36 cellular contexts compared by ENCODE assay signal in genomic region chr5:111962906-111963305, GRCh38.
"Had no signal": no experiment of that assay in that cellular context is flagged by ENCODE, and none has a peak within 500 bp of the region (broad histone marks: within the 10 kb centered on the region; RNA-seq: fewer than 3 reads in every experiment).

No MANE protein-coding gene starts in this region.

- H3K27ac ChIP-seq: ascending aorta, breast epithelium, coronary artery, dorsolateral prefrontal cortex, esophagus muscularis mucosa, foreskin keratinocyte, gastrocnemius medialis, heart left ventricle, WERI-Rb-1 had no signal

- H3K9me3 Mint-ChIP-seq: activated B cell treated with CpG ODN at 0.5 μM for 24 hours; activated CD4-positive, alpha-beta memory T cell treated with anti-CD3 and anti-CD28 coated beads, Interleukin-2, amount 10 ng/mL, durations not matched to agents 7 days and 5 days; activated CD4-positive, alpha-beta T cell treated with anti-CD3 and anti-CD28 coated beads, Interleukin-2, amount 10 ng/mL, durations not matched to agents 7 days and 5 days; activated naive CD4-positive, alpha-beta T cell treated with anti-CD3 and anti-CD28 coated beads, Interleukin-2, amount 10 ng/mL, durations not matched to agents 7 days and 5 days; activated naive CD4-positive, alpha-beta T cell treated with anti-CD3 and anti-CD28 coated beads, Interleukin-2, amount 50 U/mL, for 72 hours; activated naive CD8-positive, alpha-beta T cell treated with anti-CD3 and anti-CD28 coated beads, Interleukin-2, amount 10 ng/mL, durations not matched to agents 7 days and 5 days; activated T-cell treated with anti-CD3 and anti-CD28 coated beads, Interleukin-2, amount 50 U/mL, for 24 hours; activated T-cell treated with anti-CD3 and anti-CD28 coated beads, Interleukin-2, amount 50 U/mL, for 72 hours; dendritic cell treated with granulocyte-macrophage colony-stimulating factor and Interleukin-4, amounts not matched to agents 40 ng/mL and 50 ng/mL, for 4 days; effector memory CD8-positive, alpha-beta T cell; T-helper 2 cell treated with Interferon-gamma antibody and Interleukin-4, amounts not matched to agents 5 μg/mL and 100 μg/mL, for 36 hours had no signal

- ATAC-seq: activated CD4-positive, CD25-positive, alpha-beta regulatory T cell treated with anti-CD3 and anti-CD28 coated beads, Interleukin-2, amount 50 U/mL, for 24 hours; activated naive CD4-positive, alpha-beta T cell treated with anti-CD3 and anti-CD28 coated beads, Interleukin-2, amount 50 U/mL, for 72 hours; activated T-cell treated with anti-CD3 and anti-CD28 coated beads, Interleukin-2, amount 50 U/mL, for 72 hours; effector memory CD8-positive, alpha-beta T cell; foreskin keratinocyte; gastrocnemius medialis; heart left ventricle; T-helper 17 cell had no signal

- H3K4me1 Mint-ChIP-seq: activated CD4-positive, alpha-beta memory T cell treated with anti-CD3 and anti-CD28 coated beads, Interleukin-2, amount 10 ng/mL, durations not matched to agents 7 days and 5 days; activated CD4-positive, alpha-beta T cell treated with anti-CD3 and anti-CD28 coated beads, Interleukin-2, amount 10 ng/mL, durations not matched to agents 7 days and 5 days; activated naive CD4-positive, alpha-beta T cell treated with anti-CD3 and anti-CD28 coated beads, Interleukin-2, amount 10 ng/mL, durations not matched to agents 7 days and 5 days; activated naive CD8-positive, alpha-beta T cell treated with anti-CD3 and anti-CD28 coated beads, Interleukin-2, amount 10 ng/mL, durations not matched to agents 7 days and 5 days; brain; T-helper 17 cell had no signal

- H3K4me1 ChIP-seq: breast epithelium, foreskin keratinocyte, gastrocnemius medialis had no signal

- H3K27me3 ChIP-seq: ascending aorta, breast epithelium, cardiac muscle cell, dorsolateral prefrontal cortex, esophagus muscularis mucosa, foreskin keratinocyte, gastrocnemius medialis, heart left ventricle had no signal

- H3K4me3 Mint-ChIP-seq: activated B cell treated with CpG ODN at 0.5 μM for 24 hours; activated CD4-positive, alpha-beta memory T cell treated with anti-CD3 and anti-CD28 coated beads, Interleukin-2, amount 10 ng/mL, durations not matched to agents 7 days and 5 days; activated CD4-positive, alpha-beta T cell treated with anti-CD3 and anti-CD28 coated beads, Interleukin-2, amount 10 ng/mL, durations not matched to agents 7 days and 5 days; activated naive CD4-positive, alpha-beta T cell treated with anti-CD3 and anti-CD28 coated beads, Interleukin-2, amount 10 ng/mL, durations not matched to agents 7 days and 5 days; activated naive CD8-positive, alpha-beta T cell treated with anti-CD3 and anti-CD28 coated beads, Interleukin-2, amount 10 ng/mL, durations not matched to agents 7 days and 5 days; activated T-cell treated with anti-CD3 and anti-CD28 coated beads, Interleukin-2, amount 50 U/mL, for 24 hours; activated T-cell treated with anti-CD3 and anti-CD28 coated beads, Interleukin-2, amount 50 U/mL, for 72 hours; brain; dendritic cell treated with granulocyte-macrophage colony-stimulating factor and Interleukin-4, amounts not matched to agents 40 ng/mL and 50 ng/mL, for 4 days; effector memory CD8-positive, alpha-beta T cell; T-helper 17 cell; T-helper 2 cell treated with Interferon-gamma antibody and Interleukin-4, amounts not matched to agents 5 μg/mL and 100 μg/mL, for 36 hours had no signal

- H3K9me3 ChIP-seq: ascending aorta, breast epithelium, esophagus muscularis mucosa, gastrocnemius medialis, heart left ventricle had no signal

- H3K36me3 ChIP-seq: ascending aorta, breast epithelium, cardiac muscle cell, esophagus muscularis mucosa, gastrocnemius medialis, heart left ventricle, WERI-Rb-1 had no signal

- DNase-seq: activated B cell treated with CpG ODN at 0.5 μM for 24 hours; activated CD4-positive, alpha-beta memory T cell treated with anti-CD3 and anti-CD28 coated beads, Interleukin-2, amount 10 ng/mL, durations not matched to agents 7 days and 5 days; activated CD4-positive, alpha-beta T cell treated with anti-CD3 and anti-CD28 coated beads for 4 hours; activated CD4-positive, alpha-beta T cell treated with anti-CD3 and anti-CD28 coated beads, Interleukin-2, amount 10 ng/mL, durations not matched to agents 7 days and 5 days; activated CD4-positive, alpha-beta T cell treated with anti-CD3 and anti-CD28 coated beads, Interleukin-2, amount 50 U/mL, for 4 hours; activated CD8-positive, alpha-beta memory T cell treated with anti-CD3 and anti-CD28 coated beads, Interleukin-2, amount 50 U/mL, for 48 hours; activated gamma-delta T cell; activated naive CD4-positive, alpha-beta T cell; activated naive CD4-positive, alpha-beta T cell treated with anti-CD3 and anti-CD28 coated beads, Interleukin-2, amount 10 ng/mL, durations not matched to agents 7 days and 5 days; activated naive CD8-positive, alpha-beta T cell treated with anti-CD3 and anti-CD28 coated beads, Interleukin-2, amount 10 ng/mL, durations not matched to agents 7 days and 5 days; activated T-cell treated with anti-CD3 and anti-CD28 coated beads for 4 hours; activated T-cell treated with anti-CD3 and anti-CD28 coated beads, Interleukin-2, amount 50 U/mL, for 24 hours; activated T-cell treated with anti-CD3 and anti-CD28 coated beads, Interleukin-2, amount 50 U/mL, for 72 hours; central memory CD4-positive, alpha-beta T cell; cerebellar nuclear complex; dorsolateral prefrontal cortex; effector memory CD8-positive, alpha-beta T cell; erythroblast; foreskin keratinocyte; gastrocnemius medialis; glutamatergic neuron; heart left ventricle; T-helper 1 cell; T-helper 17 cell; T1000; WERI-Rb-1 had no signal

- H3K27ac Mint-ChIP-seq: activated B cell treated with CpG ODN at 0.5 μM for 24 hours; activated CD4-positive, alpha-beta memory T cell treated with anti-CD3 and anti-CD28 coated beads, Interleukin-2, amount 10 ng/mL, durations not matched to agents 7 days and 5 days; activated CD4-positive, alpha-beta T cell treated with anti-CD3 and anti-CD28 coated beads, Interleukin-2, amount 10 ng/mL, durations not matched to agents 7 days and 5 days; activated naive CD4-positive, alpha-beta T cell treated with anti-CD3 and anti-CD28 coated beads, Interleukin-2, amount 10 ng/mL, durations not matched to agents 7 days and 5 days; activated naive CD4-positive, alpha-beta T cell treated with anti-CD3 and anti-CD28 coated beads, Interleukin-2, amount 50 U/mL, for 72 hours; activated naive CD8-positive, alpha-beta T cell treated with anti-CD3 and anti-CD28 coated beads, Interleukin-2, amount 10 ng/mL, durations not matched to agents 7 days and 5 days; activated T-cell treated with anti-CD3 and anti-CD28 coated beads, Interleukin-2, amount 50 U/mL, for 24 hours; activated T-cell treated with anti-CD3 and anti-CD28 coated beads, Interleukin-2, amount 50 U/mL, for 72 hours; brain; dendritic cell treated with granulocyte-macrophage colony-stimulating factor and Interleukin-4, amounts not matched to agents 40 ng/mL and 50 ng/mL, for 4 days; effector memory CD8-positive, alpha-beta T cell; T-helper 17 cell; T-helper 2 cell treated with Interferon-gamma antibody and Interleukin-4, amounts not matched to agents 5 μg/mL and 100 μg/mL, for 36 hours had no signal

- H3K27me3 Mint-ChIP-seq: activated B cell treated with CpG ODN at 0.5 μM for 24 hours; activated CD4-positive, alpha-beta memory T cell treated with anti-CD3 and anti-CD28 coated beads, Interleukin-2, amount 10 ng/mL, durations not matched to agents 7 days and 5 days; activated T-cell treated with anti-CD3 and anti-CD28 coated beads, Interleukin-2, amount 50 U/mL, for 24 hours; brain; dendritic cell treated with granulocyte-macrophage colony-stimulating factor and Interleukin-4, amounts not matched to agents 40 ng/mL and 50 ng/mL, for 4 days; effector memory CD8-positive, alpha-beta T cell; T-helper 17 cell had no signal

- H3K36me3 Mint-ChIP-seq: activated naive CD4-positive, alpha-beta T cell treated with anti-CD3 and anti-CD28 coated beads, Interleukin-2, amount 10 ng/mL, durations not matched to agents 7 days and 5 days; activated naive CD4-positive, alpha-beta T cell treated with anti-CD3 and anti-CD28 coated beads, Interleukin-2, amount 50 U/mL, for 72 hours; activated naive CD8-positive, alpha-beta T cell treated with anti-CD3 and anti-CD28 coated beads, Interleukin-2, amount 10 ng/mL, durations not matched to agents 7 days and 5 days; brain had no signal

- H3K4me3 ChIP-seq: ascending aorta, breast epithelium, cardiac muscle cell, coronary artery, dorsolateral prefrontal cortex, esophagus muscularis mucosa, gastrocnemius medialis, heart left ventricle had no signal
